Comparison of ENCODE assay signal across 9 cellular contexts in the genomic region with DNA sequence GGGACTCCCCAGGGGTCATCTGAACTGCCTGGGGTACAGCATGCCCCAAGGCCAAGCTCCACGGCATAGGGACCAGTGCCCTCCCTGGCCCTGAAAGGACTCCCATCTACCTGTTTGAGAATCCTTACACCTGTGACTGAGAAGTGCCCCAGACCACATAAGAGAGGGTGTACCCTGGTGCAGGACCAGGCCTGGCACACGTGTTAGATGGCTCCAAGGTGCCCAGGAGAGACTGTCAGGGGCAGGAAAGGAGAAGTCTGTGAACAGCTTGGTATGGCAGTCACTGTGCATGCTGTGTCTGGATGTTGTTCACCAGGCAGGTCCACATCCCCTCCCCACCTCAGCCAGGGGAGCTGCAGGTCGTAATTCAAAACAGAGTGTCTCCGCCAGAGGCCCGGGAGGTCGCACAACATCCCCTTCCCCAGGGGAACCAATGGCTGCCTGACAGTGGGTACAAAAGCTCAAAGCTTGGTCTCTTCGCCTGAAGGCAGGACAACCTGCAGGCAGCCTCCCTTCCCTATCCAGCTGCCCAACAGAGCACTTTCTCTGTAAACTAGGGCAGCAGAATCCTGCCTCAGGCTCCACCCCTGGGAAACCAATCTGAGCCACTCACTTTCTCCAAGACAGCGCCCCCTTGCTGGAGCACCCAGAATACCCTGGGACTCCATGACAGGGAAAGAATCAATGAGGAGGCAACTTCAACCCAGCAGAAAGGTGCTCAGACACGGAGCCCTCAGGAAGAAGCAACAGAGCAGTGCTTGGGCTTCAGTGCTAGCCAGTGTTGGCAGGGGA. TPM values are rescaled to one million over a fixed set of nuclear protein-coding genes. Genes with fewer than 3 reads are reported as not detected.
DNase-seq lines count a peak whose midpoint lies in the region; ATAC-seq and TF ChIP-seq lines count a peak whose summit lies in the region.
"Had no signal": no experiment of that assay in that cellular context is flagged by ENCODE, and none has a peak within 500 bp of the region (broad histone marks: within the 10 kb centered on the region; RNA-seq: fewer than 3 reads in every experiment).

No MANE protein-coding gene starts in this region.

- H3K4me2 ChIP-seq in OCI-LY1 (ENCODE audit: low read length) (peak overlapping the region; percentile 89), mammary epithelial cell (ENCODE audit: insufficient read depth, low read depth, low read length) (no peak overlapping the region)

- BruUV-seq in mammary epithelial cell (replicated peaks; lab: Mats Ljungman, UMichigan) = no TSS peak

- intact Hi-C loops in mammary epithelial cell (cut with micrococcal nuclease) = no loop called here

- H3K4me1 Mint-ChIP-seq in activated T-cell treated with anti-CD3 and anti-CD28 coated beads, Interleukin-2, amount 50 U/mL, for 24 hours (ENCODE audit: low read depth) = peaks cover 62% of the 10 kb centered on the region
- H3K4me1 Mint-ChIP-seq in stimulated activated naive B cell treated with anti-CD40 and anti-IgM and Interleukin-4, amounts not matched to agents 10 μg/mL and 1 μg/mL and 100 μg/mL, for 72 hours = peaks cover 42 to 67% of the 10 kb centered on the region in 2 donors

- peak overlapping the region; percentile 92 for H3K27ac Mint-ChIP-seq in activated T-cell treated with anti-CD3 and anti-CD28 coated beads, Interleukin-2, amount 50 U/mL, for 24 hours
- H3K27ac Mint-ChIP-seq in stimulated activated naive B cell treated with anti-CD40 and anti-IgM and Interleukin-4, amounts not matched to agents 10 μg/mL and 1 μg/mL and 100 μg/mL, for 72 hours = peak overlapping the region; percentile 88

- H3K27me3 Mint-ChIP-seq in activated T-cell treated with anti-CD3 and anti-CD28 coated beads, Interleukin-2, amount 50 U/mL, for 24 hours = no peaks in the 10 kb centered on the region
- no peaks in the 10 kb centered on the region for H3K27me3 Mint-ChIP-seq in stimulated activated naive B cell treated with anti-CD40 and anti-IgM and Interleukin-4, amounts not matched to agents 10 μg/mL and 1 μg/mL and 100 μg/mL, for 72 hours

- H2AFZ ChIP-seq in OCI-LY1 (ENCODE audit: low read length) (no peak overlapping the region), mammary epithelial cell (ENCODE audit: low read depth, low read length) (no peak overlapping the region)

- H3K4me3 ChIP-seq in OCI-LY1 (ENCODE audit: low read depth, low read length, poor library complexity, severe bottlenecking) = peak overlapping the region; percentile 91
- H3K4me3 ChIP-seq in choroid plexus epithelial cell (ENCODE audit: low read depth, low read length) = no peak overlapping the region
- H3K4me3 ChIP-seq in mammary epithelial cell (replicated peaks in 1 of 3; ENCODE audit: insufficient read depth in 1 of 3, low read depth in 2 of 3, low read length in 3 of 3) = no peak overlapping the region

- 55% methylated on average over 8 of the region's 9 CpGs for WGBS in mammary epithelial cell (ENCODE audit: low coverage, missing lambda C conversion rate)

- H3K36me3 ChIP-seq in OCI-LY1 (ENCODE audit: insufficient read depth, low read length) = peaks cover 44% of the 10 kb centered on the region
- no peaks in the 10 kb centered on the region for H3K36me3 ChIP-seq in mammary epithelial cell (ENCODE audit: insufficient read depth, low read length)

- no peaks in the 10 kb centered on the region for H3K9me3 Mint-ChIP-seq in activated T-cell treated with anti-CD3 and anti-CD28 coated beads, Interleukin-2, amount 50 U/mL, for 24 hours
- H3K9me3 Mint-ChIP-seq in stimulated activated naive B cell treated with anti-CD40 and anti-IgM and Interleukin-4, amounts not matched to agents 10 μg/mL and 1 μg/mL and 100 μg/mL, for 72 hours = no peaks in the 10 kb centered on the region

- no peaks in the 10 kb centered on the region for H4K20me1 ChIP-seq in OCI-LY1 (ENCODE audit: insufficient read depth, low read length)
- H4K20me1 ChIP-seq in mammary epithelial cell (ENCODE audit: insufficient read depth, low read length) = no peaks in the 10 kb centered on the region

- dilution Hi-C loops in mammary epithelial cell (cut with HindIII; ENCODE audit: low sequenced_read_pairs) = loop anchor here (5.0 kb wide), 1 partner anchor 94 kb away; no protein-coding TSS in a partner anchor

- no peak for DNase-seq in activated T-cell treated with anti-CD3 and anti-CD28 coated beads, Interleukin-2, amount 50 U/mL, for 24 hours
- DNase-seq in activated T-cell treated with anti-CD3 and anti-CD28 coated beads, Interleukin-2, amount 50 U/mL, for 48 hours = no peak
- DNase-seq in choroid plexus epithelial cell (ENCODE audit: low read depth) (no peak), hippocampal formation (lab: John Stamatoyannopoulos, UW) (no peak), mammary epithelial cell (no peak)
- DNase-seq in stimulated activated naive B cell treated with anti-CD40 and anti-IgM and Interleukin-4, amounts not matched to agents 10 μg/mL and 1 μg/mL and 100 μg/mL, for 72 hours = no peak
- DNase-seq: NCI-H2227 treated with DMSO at 0.1 percent for 48 hours had no signal

- peaks cover 20% of the 10 kb centered on the region for H3F3A ChIP-seq in OCI-LY1 (ENCODE audit: insufficient read depth, low read length)

- H3K4me1 ChIP-seq in OCI-LY1 (ENCODE audit: insufficient read depth, low read length, severe bottlenecking) (peaks cover 69% of the 10 kb centered on the region), mammary epithelial cell (ENCODE audit: insufficient read depth, low read length) (peaks cover 18% of the 10 kb centered on the region)

- no peaks in the 10 kb centered on the region for H3K9me3 ChIP-seq in OCI-LY1 (ENCODE audit: low read length)
- no peaks in the 10 kb centered on the region for H3K9me3 ChIP-seq in mammary epithelial cell (replicated peaks; ENCODE audit: insufficient read depth, low read length)

- H3K27ac ChIP-seq in OCI-LY1 (ENCODE audit: low read depth, low read length, poor library complexity, severe bottlenecking) = peak overlapping the region; percentile 92
- H3K27ac ChIP-seq in mammary epithelial cell (ENCODE audit: insufficient read depth, low read depth, low read length) = no peak overlapping the region

- peak overlapping the region; percentile 94 for H3K4me3 Mint-ChIP-seq in activated T-cell treated with anti-CD3 and anti-CD28 coated beads, Interleukin-2, amount 50 U/mL, for 24 hours
- H3K4me3 Mint-ChIP-seq in stimulated activated naive B cell treated with anti-CD40 and anti-IgM and Interleukin-4, amounts not matched to agents 10 μg/mL and 1 μg/mL and 100 μg/mL, for 72 hours = peak overlapping the region; percentile 44 to 71

- H3K9ac ChIP-seq in OCI-LY1 (ENCODE audit: low read length) = peak overlapping the region; percentile 92; the same call in 1 of the 2 replicates
- no peak overlapping the region for H3K9ac ChIP-seq in mammary epithelial cell (ENCODE audit: insufficient read depth, low read length)

- no peak for ATAC-seq in stimulated activated naive B cell treated with anti-CD40 and anti-IgM and Interleukin-4, amounts not matched to agents 10 μg/mL and 1 μg/mL and 100 μg/mL, for 72 hours (replicated peaks)
- ATAC-seq in GM21619 (IDR thresholded peaks at IDR 0.05; ENCODE audit: unreplicated experiment) = no peak

- H3K79me2 ChIP-seq in OCI-LY1 (ENCODE audit: insufficient read depth, low read length) (peaks cover 77% of the 10 kb centered on the region), mammary epithelial cell (ENCODE audit: insufficient read depth, low read length) (no peaks in the 10 kb centered on the region)

- H3K27me3 ChIP-seq in OCI-LY1 (ENCODE audit: insufficient read depth, low read length) (no peaks in the 10 kb centered on the region), mammary epithelial cell (ENCODE audit: insufficient read depth, low read length) (peaks cover 13% of the 10 kb centered on the region)

- in situ Hi-C loops in mammary epithelial cell (cut with MboI; ENCODE audit: low sequenced_read_pairs in 2 of 2) = no loop called here

- TF ChIP-seq CTCF in OCI-LY1 (IDR thresholded peaks at IDR 0.05; ENCODE audit: low read length) (peak; percentile 44), choroid plexus epithelial cell (conservative IDR thresholded peaks at IDR 0.05; ENCODE audit: low read depth, low read length) (peak; percentile 18), mammary epithelial cell (conservative IDR thresholded peaks at IDR 0.05 in 1 of 2, IDR thresholded peaks at IDR 0.05 in 1 of 2; ENCODE audit: extremely low read depth in 1 of 2, insufficient read depth in 1 of 2, low read depth in 1 of 2, low read length in 2 of 2) (peak in 1 of 2 donors; percentile 3)

- H3K9me2 ChIP-seq in OCI-LY1 (ENCODE audit: low read depth, low read length) = no peaks in the 10 kb centered on the region

- peaks cover 76% of the 10 kb centered on the region for H3K36me3 Mint-ChIP-seq in activated T-cell treated with anti-CD3 and anti-CD28 coated beads, Interleukin-2, amount 50 U/mL, for 24 hours (ENCODE audit: low read depth)
- H3K36me3 Mint-ChIP-seq in stimulated activated naive B cell treated with anti-CD40 and anti-IgM and Interleukin-4, amounts not matched to agents 10 μg/mL and 1 μg/mL and 100 μg/mL, for 72 hours = peaks cover 3 to 28% of the 10 kb centered on the region in 2 donors

- CTCF ChIA-PET in mammary epithelial cell (lab: Charles Lee; ENCODE audit: low non-redundant PET) = no interaction called here

RNA-seq across cellular contexts. Expression of a gene that starts 3.9 kb away (rescaled TPM):
- under 1 TPM; 0.14 to 0.83 TPM for total RNA-seq in mammary epithelial cell
- polyA plus RNA-seq in mammary epithelial cell = 0.10 TPM
- polyA minus RNA-seq in mammary epithelial cell = not detected
